ENCODE assay signal across 8 cellular contexts in genomic region chrX:37926700-37927099, GRCh38.
DNase-seq lines count a peak whose midpoint lies in the region; ATAC-seq and TF ChIP-seq lines count a peak whose summit lies in the region.

No MANE protein-coding gene starts in this region.

- TF ChIP-seq CTCF in CD14-positive monocyte (IDR thresholded peaks at IDR 0.05) = peak; percentile 38
- peak in 55 of 56 donors; percentile 19 to 73 (median 49) for TF ChIP-seq CTCF in dorsolateral prefrontal cortex (IDR thresholded peaks at IDR 0.05 in 54 of 56, conservative IDR thresholded peaks at IDR 0.05 in 2 of 56; ENCODE audit: low read depth in 1 of 56, partially characterized antibody in 56 of 56)
- peak; percentile 41 for TF ChIP-seq CTCF in nephron progenitor cell (IDR thresholded peaks at IDR 0.05)

- in situ Hi-C loops in GM23248 (cut with MboI) = loop anchor here (10.0 kb wide), 1 partner anchor 238 kb away; no protein-coding TSS in a partner anchor

- H3K9me3 Mint-ChIP-seq in CD14-positive monocyte (peaks cover 0 to 2% (median 0%) of the 10 kb centered on the region in 7 donors), nephron progenitor cell (peaks cover 38% of the 10 kb centered on the region)

- peaks cover 7% of the 10 kb centered on the region; the same call in 1 of the 2 replicates for H3F3A ChIP-seq in GM23248 (ENCODE audit: insufficient read depth)

- no peaks in the 10 kb centered on the region for H3K36me3 ChIP-seq in GM23248 (ENCODE audit: low read depth)

- H3K27ac ChIP-seq in GM23248 (no peak overlapping the region), dorsolateral prefrontal cortex (no peak overlapping the region)

- no peak overlapping the region for H3K4me3 ChIP-seq in GM23248
- H3K4me3 ChIP-seq in dorsolateral prefrontal cortex = no peak overlapping the region

- H3K9me3 ChIP-seq in GM23248 (ENCODE audit: low read depth) = no peaks in the 10 kb centered on the region

- DNase-seq in CD14-positive monocyte (ENCODE audit: low spot score) = no peak
- peak; percentile 55 for DNase-seq in GM23248
- DNase-seq in NCI-H69 (lab: John Stamatoyannopoulos, UW) = peak; percentile 71
- no peak for DNase-seq in dorsolateral prefrontal cortex
- DNase-seq in nephron progenitor cell = no peak
- no peak for DNase-seq in effector CD4-positive, alpha-beta T cell

- H3K27me3 Mint-ChIP-seq in CD14-positive monocyte (ENCODE audit: low read depth in 3 of 3) = peaks cover 2 to 6% (median 4%) of the 10 kb centered on the region in 3 donors
- H3K27me3 Mint-ChIP-seq in nephron progenitor cell (ENCODE audit: low read depth, poor library complexity) = peaks cover 4% of the 10 kb centered on the region

- no peak overlapping the region for H3K27ac Mint-ChIP-seq in CD14-positive monocyte
- no peak overlapping the region for H3K27ac Mint-ChIP-seq in nephron progenitor cell

- no peaks in the 10 kb centered on the region for H3K79me2 ChIP-seq in GM23248 (ENCODE audit: insufficient read depth)

- H3K4me1 Mint-ChIP-seq in CD14-positive monocyte (peaks cover 2% of the 10 kb centered on the region), nephron progenitor cell (no peaks in the 10 kb centered on the region)

- H3K27me3 ChIP-seq in GM23248 (replicated peaks; ENCODE audit: insufficient read depth) (no peaks in the 10 kb centered on the region), dorsolateral prefrontal cortex (peaks cover 0 to 82% (median 24%) of the 10 kb centered on the region in 45 donors)

- intact Hi-C loops in CD14-positive monocyte (cut with micrococcal nuclease) (no loop called here), dorsolateral prefrontal cortex (cut with DNase I) (loop anchor here in 1 of 2 donors (10.0 kb wide), 1 partner anchor 238 kb away; no protein-coding TSS in a partner anchor)

- H3K4me3 Mint-ChIP-seq in CD14-positive monocyte (no peak overlapping the region), nephron progenitor cell (no peak overlapping the region)

- no peak overlapping the region for H3K9ac ChIP-seq in GM23248

- H3K4me1 ChIP-seq in GM23248 (ENCODE audit: insufficient read depth) = peaks cover 8% of the 10 kb centered on the region

- no peak overlapping the region for H2AFZ ChIP-seq in GM23248

- WGBS in GM23248 (ENCODE audit: low coverage in 1 of 2, low lambda C conversion rate in 2 of 2, missing lambda C conversion rate in 2 of 2), 2 experiments = 0% methylated on average over 2 of the region's 2 CpGs

- H4K20me1 ChIP-seq in GM23248 (ENCODE audit: insufficient read depth) = no peaks in the 10 kb centered on the region

- H3K36me3 Mint-ChIP-seq in CD14-positive monocyte (no peaks in the 10 kb centered on the region), nephron progenitor cell (ENCODE audit: low read depth) (peaks cover 7% of the 10 kb centered on the region)

- no peak overlapping the region for H3K4me2 ChIP-seq in GM23248 (ENCODE audit: unreplicated experiment)

- no peaks in the 10 kb centered on the region for H3K9me2 ChIP-seq in GM23248 (ENCODE audit: insufficient read depth)

- no peak for ATAC-seq in HG02642 (IDR thresholded peaks at IDR 0.05; ENCODE audit: poor library complexity, unreplicated experiment)
- no peak for ATAC-seq in HG03097 (IDR thresholded peaks at IDR 0.05; ENCODE audit: low FRiP score, unreplicated experiment)

Comparison
In these comparisons a context has a peak if more than half of its experiments do, and no peak if none do; other contexts are left out.
1. DNase-seq: peak in GM23248 (single experiment) and NCI-H69 (single experiment); none in CD14-positive monocyte (single experiment), dorsolateral prefrontal cortex (0 of 10), nephron progenitor cell (single experiment) and effector CD4-positive, alpha-beta T cell (single experiment).
2. Peak in every context shown above with its lines, with median percentiles within 50 percentile points of each other: CTCF ChIP-seq.